In the genomic region with DNA sequence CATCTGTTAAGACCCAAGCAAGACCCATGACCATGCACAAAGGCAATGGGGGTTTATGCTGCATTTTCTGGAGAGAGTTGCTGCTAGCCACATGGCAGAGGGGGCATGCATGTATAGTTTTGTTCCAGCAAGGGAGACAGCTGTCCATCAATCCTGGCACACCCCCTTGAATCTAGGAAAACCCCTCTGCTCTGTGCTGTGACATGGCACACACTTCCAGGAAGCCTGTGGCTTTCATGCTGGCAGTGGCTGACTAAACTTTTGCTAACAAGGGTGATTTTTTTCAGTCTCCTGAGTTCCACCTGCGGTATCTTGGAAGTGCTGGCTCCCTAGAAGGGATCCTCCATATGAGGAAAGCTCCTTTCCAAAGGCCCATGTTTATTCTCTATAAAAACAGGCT, we compare ENCODE assay signal across 22 cellular contexts. TPM values are rescaled to one million over a fixed set of nuclear protein-coding genes. Genes with fewer than 3 reads are reported as not detected.
A peak's percentile ranks its signal among the peaks of the same experiment; 100 is the strongest.
DNase-seq lines count a peak whose midpoint lies in the region; ATAC-seq, FAIRE-seq and TF ChIP-seq lines count a peak whose summit lies in the region.
"Had no signal": no experiment of that assay in that cellular context is flagged by ENCODE, and none has a peak within 500 bp of the region (broad histone marks: within the 10 kb centered on the region; RNA-seq: fewer than 3 reads in every experiment).

No MANE protein-coding gene starts in this region.

- no peaks in the 10 kb centered on the region for H3K36me3 ChIP-seq in GM12878 (ENCODE audit: control insufficient read depth in 2 of 2, insufficient read depth in 2 of 2, low read length in 1 of 2)
- no peaks in the 10 kb centered on the region for H3K36me3 ChIP-seq in PC-9 (ENCODE audit: low read depth)
- H3K36me3 ChIP-seq in H7 (replicated peaks; ENCODE audit: control insufficient read depth, insufficient read depth, low read length) = no peaks in the 10 kb centered on the region

- no peaks in the 10 kb centered on the region for H3K9me2 ChIP-seq in PC-9 (ENCODE audit: insufficient read depth)

- intact Hi-C loops in activated naive CD4-positive, alpha-beta T cell treated with anti-CD3 and anti-CD28 coated beads for 36 hours (cut with micrococcal nuclease) = no loop called here
- intact Hi-C loops in GM12878 (cut with micrococcal nuclease; ENCODE audit: unreplicated experiment) = no loop called here
- intact Hi-C loops in PC-9 (cut with micrococcal nuclease; ENCODE audit: unreplicated experiment) = no loop called here

- H4K20me1 ChIP-seq in GM12878 (ENCODE audit: control insufficient read depth, insufficient read depth) (no peaks in the 10 kb centered on the region), PC-9 (ENCODE audit: insufficient read depth) (no peaks in the 10 kb centered on the region)

- POLR2A ChIA-PET in GM12878 (lab: Charles Lee) (no interaction called here), PC-9 (lab: Charles Lee; ENCODE audit: unreplicated experiment) (no interaction called here)

- H3K4me2 ChIP-seq in GM12878 (ENCODE audit: control insufficient read depth, insufficient read depth) = no peak overlapping the region
- no peak overlapping the region for H3K4me2 ChIP-seq in PC-9

- H2AFZ ChIP-seq in GM12878 (ENCODE audit: control insufficient read depth, low read depth, low read length) (no peak overlapping the region), PC-9 (no peak overlapping the region)

- H3K9ac ChIP-seq in GM12878 (ENCODE audit: control insufficient read depth, insufficient read depth, low read length) = no peak overlapping the region

- H3K27me3 ChIP-seq in GM12878 (replicated peaks in 1 of 2; ENCODE audit: control insufficient read depth in 2 of 2, insufficient read depth in 2 of 2, low read length in 1 of 2) (no peaks in the 10 kb centered on the region), PC-9 (ENCODE audit: insufficient read depth, low read depth) (no peaks in the 10 kb centered on the region), H7 (ENCODE audit: control insufficient read depth, insufficient read depth, low read length) (no peaks in the 10 kb centered on the region)

- in situ Hi-C loops in GM12878 (cut with MboI) = no loop called here

- BruUV-seq in GM12878 (replicated peaks; lab: Mats Ljungman, UMichigan) (no TSS peak), PC-9 (replicated peaks; lab: Mats Ljungman, UMichigan) (no TSS peak)

- CTCF ChIA-PET in activated naive CD4-positive, alpha-beta T cell treated with anti-CD3 and anti-CD28 coated beads for 36 hours (lab: Charles Lee) = no interaction called here
- CTCF ChIA-PET in GM12878 (lab: Yijun Ruan, JAX) (no interaction called here), PC-9 (lab: Charles Lee) (no interaction called here)

- H3K79me2 ChIP-seq in GM12878 (ENCODE audit: control insufficient read depth, insufficient read depth, low read length) = no peaks in the 10 kb centered on the region
- H3K79me2 ChIP-seq in PC-9 (ENCODE audit: low read depth) = no peaks in the 10 kb centered on the region

- TF ChIP-seq RAD21 in GM12878 (IDR thresholded peaks at IDR 0.05; ENCODE audit: insufficient read depth, low read depth, low read length) = no peak

- WGBS in GM12878 (ENCODE audit: insufficient coverage, insufficient replicate concordance, low lambda C conversion rate, missing lambda C conversion rate) = 0% methylated on average over 1 of the region's 1 CpG

- TF ChIP-seq EP300 in GM12878 (IDR thresholded peaks at IDR 0.05; ENCODE audit: borderline replicate concordance in 1 of 2, control insufficient read depth in 1 of 2, low read depth in 2 of 2, low read length in 2 of 2) = no peak

- H3K4me1 Mint-ChIP-seq in activated naive CD4-positive, alpha-beta T cell treated with anti-CD3 and anti-CD28 coated beads for 36 hours (ENCODE audit: low read depth) = no peaks in the 10 kb centered on the region
- peaks cover 5% of the 10 kb centered on the region for H3K4me1 Mint-ChIP-seq in osteocyte (ENCODE audit: unreplicated experiment)

- TF ChIP-seq CTCF in GM12878 (IDR thresholded peaks at IDR 0.05 in 2 of 3, conservative IDR thresholded peaks at IDR 0.05 in 1 of 3; ENCODE audit: control insufficient read depth in 2 of 3, extremely low read depth in 1 of 3, insufficient read depth in 1 of 3, low read depth in 3 of 3, low read length in 3 of 3) (no peak), osteocyte (IDR thresholded peaks at IDR 0.05) (no peak), PC-9 (conservative IDR thresholded peaks at IDR 0.05) (no peak)

- SMC1A ChIA-PET in GM12878 (lab: Charles Lee; ENCODE audit: uncharacterized antibody, unreplicated experiment) = no interaction called here

- TF ChIP-seq POLR2A in GM12878 (IDR thresholded peaks at IDR 0.05; ENCODE audit: low read depth, low read length) = no peak

- H3F3A ChIP-seq in PC-9 (ENCODE audit: insufficient read depth, low read depth) = peaks cover 7% of the 10 kb centered on the region; the same call in 1 of the 2 replicates

- H3K4me1 ChIP-seq in GM12878 (ENCODE audit: control insufficient read depth, insufficient read depth, low read length) = no peaks in the 10 kb centered on the region
- H3K4me1 ChIP-seq in PC-9 (replicated peaks; ENCODE audit: insufficient read depth) = peaks cover 36% of the 10 kb centered on the region

- no peaks in the 10 kb centered on the region for H3K36me3 Mint-ChIP-seq in activated naive CD4-positive, alpha-beta T cell treated with anti-CD3 and anti-CD28 coated beads for 36 hours (ENCODE audit: low read depth)
- H3K36me3 Mint-ChIP-seq in osteocyte (ENCODE audit: unreplicated experiment) = no peaks in the 10 kb centered on the region

- H3K9me3 ChIP-seq in GM12878 (replicated peaks; ENCODE audit: control insufficient read depth, insufficient read depth, low read length) (no peaks in the 10 kb centered on the region), PC-9 (ENCODE audit: insufficient read depth, low read depth) (no peaks in the 10 kb centered on the region)

- no peak overlapping the region for H3K27ac ChIP-seq in GM12878 (ENCODE audit: control insufficient read depth, insufficient read depth)
- no peak overlapping the region for H3K27ac ChIP-seq in PC-9

- RAD21 ChIA-PET in GM12878 (lab: Charles Lee; ENCODE audit: unreplicated experiment) = no interaction called here

- H3K9me3 Mint-ChIP-seq in activated naive CD4-positive, alpha-beta T cell treated with anti-CD3 and anti-CD28 coated beads for 36 hours = no peaks in the 10 kb centered on the region
- H3K9me3 Mint-ChIP-seq in osteocyte (ENCODE audit: unreplicated experiment) = no peaks in the 10 kb centered on the region
- H3K9me3 Mint-ChIP-seq: CD4-positive, alpha-beta T cell; HFFc6 had no signal

- peak; percentile 14 for DNase-seq in activated naive CD4-positive, alpha-beta T cell treated with anti-CD3 and anti-CD28 coated beads for 36 hours
- DNase-seq in activated naive CD4-positive, alpha-beta T cell (lab: John Stamatoyannopoulos, UW) = no peak
- no peak for DNase-seq in GM12878 (ENCODE audit: low read depth, low spot score)
- DNase-seq in osteocyte (ENCODE audit: extremely low spot score, unreplicated experiment) = peak; percentile 56
- DNase-seq in anterior cingulate cortex (lab: John Stamatoyannopoulos, UW) = no peak
- no peak for DNase-seq in PC-9
- DNase-seq in H7 = no peak
- DNase-seq: ACHN; C1 segment of cervical spinal cord; CD4-positive, alpha-beta T cell; DMS153; DND-41; GDM1; GOT3; HCEC 1CT; HFFc6 had no signal

- ATAC-seq in GM18907 (IDR thresholded peaks at IDR 0.05; ENCODE audit: unreplicated experiment) (peak; percentile 78), GM12878 (peak; percentile 32; the same call in 2 of the 3 replicates)
- ATAC-seq: HepG2 had no signal

- H3K4me3 Mint-ChIP-seq in activated naive CD4-positive, alpha-beta T cell treated with anti-CD3 and anti-CD28 coated beads for 36 hours = no peak overlapping the region
- no peak overlapping the region for H3K4me3 Mint-ChIP-seq in osteocyte (ENCODE audit: unreplicated experiment)
- H3K4me3 Mint-ChIP-seq: CD4-positive, alpha-beta T cell; HFFc6 had no signal

- FAIRE-seq in GM12878 (lab: Jason Lieb, UNC) = no peak
- FAIRE-seq: D721Med, GM18507, HepG2, HTR-8/SVneo had no signal

- no peak overlapping the region for H3K4me3 ChIP-seq in GM12878
- no peak overlapping the region for H3K4me3 ChIP-seq in PC-9
- no peak overlapping the region for H3K4me3 ChIP-seq in H7 (ENCODE audit: insufficient read depth, low read depth, low read length)

- H3K27ac Mint-ChIP-seq in activated naive CD4-positive, alpha-beta T cell treated with anti-CD3 and anti-CD28 coated beads for 36 hours = no peak overlapping the region
- H3K27ac Mint-ChIP-seq in osteocyte (ENCODE audit: unreplicated experiment) = no peak overlapping the region
- H3K27ac Mint-ChIP-seq: CD4-positive, alpha-beta T cell; HFFc6 had no signal

- H3K27me3 Mint-ChIP-seq in activated naive CD4-positive, alpha-beta T cell treated with anti-CD3 and anti-CD28 coated beads for 36 hours (ENCODE audit: low read depth) = peaks cover 9% of the 10 kb centered on the region
- peaks cover 49% of the 10 kb centered on the region for H3K27me3 Mint-ChIP-seq in osteocyte (ENCODE audit: unreplicated experiment)

RNA-seq across cellular contexts. Expression of a gene that starts 9.1 kb away (rescaled TPM):
- not detected for total RNA-seq in activated naive CD4-positive, alpha-beta T cell treated with anti-CD3 and anti-CD28 coated beads for 36 hours
- not detected in 2 replicates for total RNA-seq in GM12878 (2013; cell fraction: nucleolus; rRNA removed)
- total RNA-seq in GM12878 (2014; rRNA removed) (not detected in 2 replicates), GM12878 (2014; rRNA removed; fragmentation: Illumina TruSeq; extraction: Trizol) (not detected in 2 replicates), GM12878 (2021) (not detected in 2 replicates), osteocyte (not detected in 2 replicates), PC-9 (2021) (0.78 TPM in 1 of 2 replicates, not detected in the other)
- polyA plus RNA-seq in GM12878 (2011; ENCODE audit: low read depth) = not detected
- polyA plus RNA-seq in GM12878 (2011; rRNA removed) (not detected in 2 replicates), GM12878 (2014; fragmentation: Illumina TruSeq; extraction: Trizol) (not detected in 2 replicates), GM12878 (2014; fragmentation: Nextera tagmentation; extraction: Ambion mirVana) (not detected), GM12878 (2014; rRNA removed) (not detected in 2 replicates), GM12878 (2016; fragmentation: Nextera tagmentation; extraction: Ambion mirVana) (not detected)
- not detected in 2 replicates for polyA plus RNA-seq in GM12878 (2011; cell fraction: cytosol; rRNA removed)
- polyA plus RNA-seq in GM12878 (2011; cell fraction: nucleus; rRNA removed) = not detected in 2 replicates
- not detected in 2 replicates for polyA plus RNA-seq in GM12878 (2012)
- not detected in 2 replicates for polyA minus RNA-seq in GM12878 (2011; rRNA and poly(A)+ RNA removed)
- polyA minus RNA-seq in GM12878 (2011; cell fraction: cytosol; rRNA and poly(A)+ RNA removed) = not detected in 2 replicates
- not detected in 2 replicates for polyA minus RNA-seq in GM12878 (2011; cell fraction: nucleus; rRNA and poly(A)+ RNA removed)
- total RNA-seq in H7 (2014; rRNA removed; shearing (Covaris generic)) = not detected in 2 replicates
- total RNA-seq: A172; CD4-positive, alpha-beta T cell; HepG2; HFFc6 had no signal
- polyA plus RNA-seq: HepG2 had no signal

RNA-seq across cellular contexts. Expression of a gene that starts 52.8 kb away (rescaled TPM):
- total RNA-seq in activated naive CD4-positive, alpha-beta T cell treated with anti-CD3 and anti-CD28 coated beads for 36 hours = not detected
- not detected in 2 replicates for total RNA-seq in GM12878 (2013; cell fraction: nucleolus; rRNA removed)
- total RNA-seq in GM12878 (2014; rRNA removed) (not detected in 2 replicates), GM12878 (2014; rRNA removed; fragmentation: Illumina TruSeq; extraction: Trizol) (not detected in 2 replicates), GM12878 (2021) (not detected in 2 replicates), osteocyte (not detected in 2 replicates), PC-9 (2021) (0.76 TPM in 1 of 2 replicates, not detected in the other)
- polyA plus RNA-seq in GM12878 (2011; ENCODE audit: low read depth) = not detected
- polyA plus RNA-seq in GM12878 (2011; rRNA removed) (not detected in 2 replicates), GM12878 (2014; fragmentation: Illumina TruSeq; extraction: Trizol) (not detected in 2 replicates), GM12878 (2014; fragmentation: Nextera tagmentation; extraction: Ambion mirVana) (not detected), GM12878 (2014; rRNA removed) (not detected in 2 replicates), GM12878 (2016; fragmentation: Nextera tagmentation; extraction: Ambion mirVana) (not detected)
- polyA plus RNA-seq in GM12878 (2011; cell fraction: cytosol; rRNA removed) = not detected in 2 replicates
- not detected in 2 replicates for polyA plus RNA-seq in GM12878 (2011; cell fraction: nucleus; rRNA removed)
- polyA plus RNA-seq in GM12878 (2012) = not detected in 2 replicates
- polyA minus RNA-seq in GM12878 (2011; rRNA and poly(A)+ RNA removed) = not detected in 2 replicates
- polyA minus RNA-seq in GM12878 (2011; cell fraction: cytosol; rRNA and poly(A)+ RNA removed) = not detected in 2 replicates
- polyA minus RNA-seq in GM12878 (2011; cell fraction: nucleus; rRNA and poly(A)+ RNA removed) = not detected in 2 replicates
- 10.5 and 46.0 TPM in 2 replicates for total RNA-seq in H7 (2014; rRNA removed; shearing (Covaris generic))
- total RNA-seq: A172; CD4-positive, alpha-beta T cell; HepG2; HFFc6 had no signal

Comparison
In these comparisons a context has a peak if more than half of its experiments do, and no peak if none do; other contexts are left out.
1. DNase-seq: peak in activated naive CD4-positive, alpha-beta T cell treated with anti-CD3 and anti-CD28 coated beads for 36 hours (single experiment) and osteocyte (single experiment); none in activated naive CD4-positive, alpha-beta T cell (0 of 4), GM12878 (single experiment), anterior cingulate cortex (0 of 58), PC-9 (0 of 2) and H7 (single experiment).